38 cellular contexts compared by ENCODE assay signal in genomic region chr9:23651051-23651450, GRCh38.
"Had no signal": no experiment of that assay in that cellular context is flagged by ENCODE, and none has a peak within 500 bp of the region (broad histone marks: within the 10 kb centered on the region; RNA-seq: fewer than 3 reads in every experiment).

No MANE protein-coding gene starts in this region.

- H3K36me3 Mint-ChIP-seq: activated naive CD4-positive, alpha-beta T cell treated with anti-CD3 and anti-CD28 coated beads, Interleukin-2, amount 10 ng/mL, durations not matched to agents 7 days and 5 days; activated naive CD4-positive, alpha-beta T cell treated with anti-CD3 and anti-CD28 coated beads, Interleukin-2, amount 50 U/mL, for 24 hours; activated naive CD4-positive, alpha-beta T cell treated with anti-CD3 and anti-CD28 coated beads, Interleukin-2, amount 50 U/mL, for 72 hours; activated naive CD8-positive, alpha-beta T cell; activated naive CD8-positive, alpha-beta T cell treated with anti-CD3 and anti-CD28 coated beads for 36 hours; activated naive CD8-positive, alpha-beta T cell treated with anti-CD3 and anti-CD28 coated beads, Interleukin-2, amount 10 ng/mL, durations not matched to agents 7 days and 5 days had no signal

- H3K9me3 ChIP-seq: adrenal gland, ascending aorta, body of pancreas, breast epithelium had no signal

- H3K27ac Mint-ChIP-seq: activated naive CD4-positive, alpha-beta T cell treated with anti-CD3 and anti-CD28 coated beads for 36 hours; activated naive CD4-positive, alpha-beta T cell treated with anti-CD3 and anti-CD28 coated beads, Interleukin-2, amount 10 ng/mL, durations not matched to agents 7 days and 5 days; activated naive CD4-positive, alpha-beta T cell treated with anti-CD3 and anti-CD28 coated beads, Interleukin-2, amount 50 U/mL, for 24 hours; activated naive CD4-positive, alpha-beta T cell treated with anti-CD3 and anti-CD28 coated beads, Interleukin-2, amount 50 U/mL, for 72 hours; activated naive CD8-positive, alpha-beta T cell; activated naive CD8-positive, alpha-beta T cell treated with anti-CD3 and anti-CD28 coated beads for 36 hours; activated naive CD8-positive, alpha-beta T cell treated with anti-CD3 and anti-CD28 coated beads, Interleukin-2, amount 10 ng/mL, durations not matched to agents 7 days and 5 days; activated naive CD8-positive, alpha-beta T cell treated with anti-CD3 and anti-CD28 coated beads, Interleukin-2, amount 50 U/mL, for 24 hours; activated T-cell treated with anti-CD3 and anti-CD28 coated beads, Interleukin-2, amount 50 U/mL, for 24 hours; activated T-cell treated with anti-CD3 and anti-CD28 coated beads, Interleukin-2, amount 50 U/mL, for 72 hours; activated T-helper 1 cell treated with anti-CD3 and anti-CD28 coated beads, Interleukin-12 subunit alpha, Interleukin-12 subunit beta, Interleukin-2, Interleukin-4 antibody, amounts not matched to agents 30 ng/mL and 10 ng/mL and 1 ng/mL, durations not matched to agents 14 hours and 24 hours and 36 hours; activated T-helper 17 cell treated with anti-CD3 and anti-CD28 coated beads, Interleukin-2, amount 50 U/mL, for 72 hours; activated T-helper 2 cell treated with anti-CD3 and anti-CD28 coated beads, Interferon-gamma antibody, Interleukin-2, Interleukin-4, amounts not matched to agents 10 μg/mL and 5 μg/mL and 100 μg/mL, durations not matched to agents 14 hours and 24 hours and 36 hours; brain had no signal

- FAIRE-seq: colon had no signal

- H3K9me3 Mint-ChIP-seq: activated naive CD4-positive, alpha-beta T cell treated with anti-CD3 and anti-CD28 coated beads, Interleukin-2, amount 50 U/mL, for 24 hours; activated naive CD8-positive, alpha-beta T cell treated with anti-CD3 and anti-CD28 coated beads for 36 hours had no signal

- H3K4me3 ChIP-seq: adrenal gland, ascending aorta, body of pancreas, breast epithelium, cardiac muscle cell had no signal

- DNase-seq: activated effector memory CD4-positive, alpha-beta T cell treated with Interleukin-2 at 50 U/mL for 16 hours; activated gamma-delta T cell; activated gamma-delta T cell treated with Interleukin-2 at 50 U/mL for 16 hours; activated naive CD4-positive, alpha-beta T cell; activated naive CD4-positive, alpha-beta T cell treated with anti-CD3 and anti-CD28 coated beads for 36 hours; activated naive CD4-positive, alpha-beta T cell treated with anti-CD3 and anti-CD28 coated beads, Interleukin-2, amount 10 ng/mL, durations not matched to agents 7 days and 5 days; activated naive CD4-positive, alpha-beta T cell treated with anti-CD3 and anti-CD28 coated beads, Interleukin-2, amount 50 U/mL, for 16 hours; activated naive CD4-positive, alpha-beta T cell treated with Interleukin-2 at 50 U/mL for 16 hours; activated naive CD8-positive, alpha-beta T cell treated with anti-CD3 and anti-CD28 coated beads for 36 hours; activated naive CD8-positive, alpha-beta T cell treated with anti-CD3 and anti-CD28 coated beads, Interleukin-2, amount 10 ng/mL, durations not matched to agents 7 days and 5 days; activated naive CD8-positive, alpha-beta T cell treated with anti-CD3 and anti-CD28 coated beads, Interleukin-2, amount 50 U/mL, for 24 hours; activated T-cell treated with anti-CD3 and anti-CD28 coated beads, Interleukin-2, amount 50 U/mL, for 1 hour; activated T-cell treated with anti-CD3 and anti-CD28 coated beads, Interleukin-2, amount 50 U/mL, for 24 hours; activated T-cell treated with anti-CD3 and anti-CD28 coated beads, Interleukin-2, amount 50 U/mL, for 4 hours; activated T-cell treated with anti-CD3 and anti-CD28 coated beads, Interleukin-2, amount 50 U/mL, for 48 hours; activated T-cell treated with anti-CD3 and anti-CD28 coated beads, Interleukin-2, amount 50 U/mL, for 72 hours; adrenal gland; amniotic stem cell; amygdala; anterior cingulate cortex; aorta; body of pancreas; brain microvascular endothelial cell; caudate nucleus; central memory CD4-positive, alpha-beta T cell; cerebellar nuclear complex had no signal

- H3K27me3 Mint-ChIP-seq: activated naive CD4-positive, alpha-beta T cell treated with anti-CD3 and anti-CD28 coated beads, Interleukin-2, amount 10 ng/mL, durations not matched to agents 7 days and 5 days; activated naive CD4-positive, alpha-beta T cell treated with anti-CD3 and anti-CD28 coated beads, Interleukin-2, amount 50 U/mL, for 24 hours; activated naive CD8-positive, alpha-beta T cell; activated naive CD8-positive, alpha-beta T cell treated with anti-CD3 and anti-CD28 coated beads for 36 hours; activated naive CD8-positive, alpha-beta T cell treated with anti-CD3 and anti-CD28 coated beads, Interleukin-2, amount 10 ng/mL, durations not matched to agents 7 days and 5 days; activated naive CD8-positive, alpha-beta T cell treated with anti-CD3 and anti-CD28 coated beads, Interleukin-2, amount 50 U/mL, for 24 hours; activated T-cell treated with anti-CD3 and anti-CD28 coated beads, Interleukin-2, amount 50 U/mL, for 24 hours; activated T-helper 17 cell treated with anti-CD3 and anti-CD28 coated beads, Interleukin-2, amount 50 U/mL, for 72 hours; brain; central memory CD8-positive, alpha-beta T cell had no signal

- ATAC-seq: activated naive CD4-positive, alpha-beta T cell treated with anti-CD3 and anti-CD28 coated beads, Interleukin-2, amount 50 U/mL, for 72 hours; activated naive CD8-positive, alpha-beta T cell treated with anti-CD3 and anti-CD28 coated beads, Interleukin-2, amount 50 U/mL, for 24 hours; activated T-cell treated with anti-CD3 and anti-CD28 coated beads, Interleukin-2, amount 50 U/mL, for 4 hours; activated T-cell treated with anti-CD3 and anti-CD28 coated beads, Interleukin-2, amount 50 U/mL, for 72 hours; activated T-helper 17 cell treated with anti-CD3 and anti-CD28 coated beads, Interleukin-2, amount 50 U/mL, for 72 hours; body of pancreas had no signal

- H3K27ac ChIP-seq: adrenal gland, ascending aorta, body of pancreas, brain microvascular endothelial cell, breast epithelium, cardiac muscle cell had no signal

- H3K27me3 ChIP-seq: adrenal gland, ascending aorta, body of pancreas, brain microvascular endothelial cell, breast epithelium, cardiac muscle cell had no signal

- H3K4me1 Mint-ChIP-seq: activated naive CD4-positive, alpha-beta T cell treated with anti-CD3 and anti-CD28 coated beads, Interleukin-2, amount 10 ng/mL, durations not matched to agents 7 days and 5 days; activated naive CD4-positive, alpha-beta T cell treated with anti-CD3 and anti-CD28 coated beads, Interleukin-2, amount 50 U/mL, for 24 hours; activated naive CD8-positive, alpha-beta T cell treated with anti-CD3 and anti-CD28 coated beads for 36 hours; activated naive CD8-positive, alpha-beta T cell treated with anti-CD3 and anti-CD28 coated beads, Interleukin-2, amount 10 ng/mL, durations not matched to agents 7 days and 5 days; activated naive CD8-positive, alpha-beta T cell treated with anti-CD3 and anti-CD28 coated beads, Interleukin-2, amount 50 U/mL, for 24 hours; activated T-helper 17 cell treated with anti-CD3 and anti-CD28 coated beads, Interleukin-2, amount 50 U/mL, for 72 hours; brain; central memory CD8-positive, alpha-beta T cell had no signal

- H3K36me3 ChIP-seq: adrenal gland, ascending aorta, brain microvascular endothelial cell, breast epithelium, cardiac muscle cell had no signal

- H3K4me3 Mint-ChIP-seq: activated naive CD4-positive, alpha-beta T cell treated with anti-CD3 and anti-CD28 coated beads for 36 hours; activated naive CD4-positive, alpha-beta T cell treated with anti-CD3 and anti-CD28 coated beads, Interleukin-2, amount 10 ng/mL, durations not matched to agents 7 days and 5 days; activated naive CD4-positive, alpha-beta T cell treated with anti-CD3 and anti-CD28 coated beads, Interleukin-2, amount 50 U/mL, for 24 hours; activated naive CD8-positive, alpha-beta T cell; activated naive CD8-positive, alpha-beta T cell treated with anti-CD3 and anti-CD28 coated beads for 36 hours; activated naive CD8-positive, alpha-beta T cell treated with anti-CD3 and anti-CD28 coated beads, Interleukin-2, amount 10 ng/mL, durations not matched to agents 7 days and 5 days; activated naive CD8-positive, alpha-beta T cell treated with anti-CD3 and anti-CD28 coated beads, Interleukin-2, amount 50 U/mL, for 24 hours; activated T-cell treated with anti-CD3 and anti-CD28 coated beads, Interleukin-2, amount 50 U/mL, for 24 hours; activated T-cell treated with anti-CD3 and anti-CD28 coated beads, Interleukin-2, amount 50 U/mL, for 4 hours; activated T-cell treated with anti-CD3 and anti-CD28 coated beads, Interleukin-2, amount 50 U/mL, for 72 hours; activated T-helper 1 cell treated with anti-CD3 and anti-CD28 coated beads, Interleukin-12 subunit alpha, Interleukin-12 subunit beta, Interleukin-2, Interleukin-4 antibody, amounts not matched to agents 30 ng/mL and 10 ng/mL and 1 ng/mL, durations not matched to agents 14 hours and 24 hours and 36 hours; activated T-helper 17 cell treated with anti-CD3 and anti-CD28 coated beads, Interleukin-2, amount 50 U/mL, for 72 hours; brain; central memory CD8-positive, alpha-beta T cell had no signal

- H3K4me1 ChIP-seq: adrenal gland, ascending aorta, body of pancreas, breast epithelium had no signal
